2 cellular contexts compared by ENCODE assay signal in genomic region chr1:27004471-27005165, GRCh38.
TF ChIP-seq lines count a peak whose summit lies in the region.

No MANE protein-coding gene starts in this region.

TF ChIP-seq in HepG2, 621 proteins besides CTCF, POLR2A, EP300 and RAD21:
- TF ChIP-seq ZNF34 (CRISPR knock-in tag; IDR thresholded peaks at IDR 0.05; ENCODE audit: borderline replicate concordance) (peak; percentile 55; the same call in 1 of the 2 replicates), ZMAT3 (CRISPR knock-in tag; conservative IDR thresholded peaks at IDR 0.05) (0 out of 2 replicates have a peak, but pooled peaks have one; percentile 10), ZNF510 (CRISPR knock-in tag; IDR thresholded peaks at IDR 0.05; ENCODE audit: low read depth) (0 out of 2 replicates have a peak, but pooled peaks have one; percentile 37), ZFAT (CRISPR knock-in tag; conservative IDR thresholded peaks at IDR 0.05) (no peak), KDM5B (CRISPR knock-in tag; IDR thresholded peaks at IDR 0.05; ENCODE audit: borderline replicate concordance) (peak; percentile 36; the same call in 1 of the 2 replicates), ZC3H13 (CRISPR knock-in tag; IDR thresholded peaks at IDR 0.05) (peak; percentile 36; the same call in 1 of the 2 replicates), MNT (IDR thresholded peaks at IDR 0.05) (no peak), POLR2G (IDR thresholded peaks at IDR 0.05; ENCODE audit: low read depth, low read length) (peak; percentile 36; the same call in 1 of the 2 replicates), GABPB1 (CRISPR knock-in tag; IDR thresholded peaks at IDR 0.05) (0 out of 2 replicates have a peak, but pooled peaks have one; percentile 5), MIER3 (CRISPR knock-in tag; IDR thresholded peaks at IDR 0.05; ENCODE audit: borderline replicate concordance) (0 out of 2 replicates have a peak, but pooled peaks have one; percentile 6), ERF (CRISPR knock-in tag; IDR thresholded peaks at IDR 0.05) (peak; percentile 1; the same call in 1 of the 2 replicates), KDM2A (CRISPR knock-in tag; IDR thresholded peaks at IDR 0.05; ENCODE audit: borderline replicate concordance, low read depth) (peak; percentile 61), FOXK1 (CRISPR knock-in tag; IDR thresholded peaks at IDR 0.05; ENCODE audit: borderline replicate concordance, low read depth) (no peak), PATZ1 (CRISPR knock-in tag; IDR thresholded peaks at IDR 0.05) (peak; percentile 69), DNMT3B (CRISPR knock-in tag; conservative IDR thresholded peaks at IDR 0.05) (no peak), SSRP1 (CRISPR knock-in tag; IDR thresholded peaks at IDR 0.05) (peak; percentile 71; the same call in 1 of the 2 replicates), ZFP91 (CRISPR knock-in tag; IDR thresholded peaks at IDR 0.05; ENCODE audit: borderline replicate concordance) (peak; percentile 6; the same call in 1 of the 2 replicates), HHEX (CRISPR knock-in tag; IDR thresholded peaks at IDR 0.05) (0 out of 2 replicates have a peak, but pooled peaks have one; percentile 6), U2AF1 (optimal IDR thresholded peaks at IDR 0.05; ENCODE audit: low read depth, low read length) (no peak), TCF7 (IDR thresholded peaks at IDR 0.05; ENCODE audit: low read depth) (no peak), ZNF691 (CRISPR knock-in tag; IDR thresholded peaks at IDR 0.05; ENCODE audit: borderline replicate concordance, low read depth) (0 out of 2 replicates have a peak, but pooled peaks have one; percentile 29), FOSL2 (CRISPR knock-in tag; IDR thresholded peaks at IDR 0.05) (no peak)

TF ChIP-seq in H1, 55 proteins besides CTCF, POLR2A, EP300 and RAD21:
- TF ChIP-seq SIN3A (conservative IDR thresholded peaks at IDR 0.05 in 1 of 2, IDR thresholded peaks at IDR 0.05 in 1 of 2; ENCODE audit: low read depth in 1 of 2, low read length in 2 of 2) (0 out of 4 replicates have a peak, but pooled peaks of 1 of the 2 experiments have one; percentile 7), POLR2AphosphoS5 (IDR thresholded peaks at IDR 0.05; ENCODE audit: low read depth, low read length) (peak; percentile 89; the same call in 1 of the 2 replicates), KDM4A (IDR thresholded peaks at IDR 0.05; ENCODE audit: low read depth, low read length, severe bottlenecking) (no peak), KDM5A (IDR thresholded peaks at IDR 0.05; ENCODE audit: low read length) (no peak), EGR1 (IDR thresholded peaks at IDR 0.05; ENCODE audit: borderline replicate concordance, low read depth, low read length) (0 out of 2 replicates have a peak, but pooled peaks have one; percentile 66), CHD2 (IDR thresholded peaks at IDR 0.05; ENCODE audit: low read length) (no peak), TAF1 (IDR thresholded peaks at IDR 0.05; ENCODE audit: low read depth, low read length) (0 out of 2 replicates have a peak, but pooled peaks have one; percentile 25), SP4 (IDR thresholded peaks at IDR 0.05; ENCODE audit: low read length) (peak; percentile 90; the same call in 1 of the 2 replicates), CEBPB (IDR thresholded peaks at IDR 0.05; ENCODE audit: low read depth, low read length) (no peak)
